ENCODE assay signal across 8 cellular contexts in genomic region chr12:108691995-108692808, GRCh38. TPM values are rescaled to one million over a fixed set of nuclear protein-coding genes. Genes with fewer than 3 reads are reported as not detected.
DNase-seq lines count a peak whose midpoint lies in the region; ATAC-seq and TF ChIP-seq lines count a peak whose summit lies in the region.

No MANE protein-coding gene starts in this region.

- no peaks in the 10 kb centered on the region for H3K9me3 ChIP-seq in A673 (ENCODE audit: low read depth, low read length, poor library complexity, severe bottlenecking)
- no peaks in the 10 kb centered on the region for H3K9me3 ChIP-seq in naive thymus-derived CD4-positive, alpha-beta T cell (ENCODE audit: control insufficient read depth in 2 of 3, low read length in 3 of 3)

- H3K27ac Mint-ChIP-seq in endothelial cell (ENCODE audit: unreplicated experiment) = peak overlapping the region; percentile 99
- peak overlapping the region in 8 of 9 donors; percentile 34 to 86 (median 49) for H3K27ac Mint-ChIP-seq in naive thymus-derived CD4-positive, alpha-beta T cell

- no peaks in the 10 kb centered on the region for H3K9me3 Mint-ChIP-seq in endothelial cell (ENCODE audit: unreplicated experiment)
- no peaks in the 10 kb centered on the region for H3K9me3 Mint-ChIP-seq in naive thymus-derived CD4-positive, alpha-beta T cell

- H3K36me3 ChIP-seq in A673 (ENCODE audit: insufficient read depth, low read length, poor library complexity, severe bottlenecking) = peaks cover 10% of the 10 kb centered on the region
- no peaks in the 10 kb centered on the region for H3K36me3 ChIP-seq in naive thymus-derived CD4-positive, alpha-beta T cell (ENCODE audit: control insufficient read depth in 2 of 3, insufficient read depth in 3 of 3, low read length in 3 of 3)

- H3K4me3 ChIP-seq in A673 (ENCODE audit: low read depth, low read length, poor library complexity, severe bottlenecking) = no peak overlapping the region
- no peak overlapping the region for H3K4me3 ChIP-seq in naive thymus-derived CD4-positive, alpha-beta T cell (ENCODE audit: low read length)

- CTCF ChIA-PET in A673 (lab: Charles Lee) = interaction anchor here (0.6 kb wide), 1 partner anchor 22 kb away, joined by 5 read pairs; no protein-coding TSS in a partner anchor
- CTCF ChIA-PET in naive thymus-derived CD4-positive, alpha-beta T cell (lab: Charles Lee) = interaction anchor here (0.5 kb wide), 1 partner anchor 45 kb away, joined by 3 read pairs; no protein-coding TSS in a partner anchor

- peak; percentile 69 for DNase-seq in A673 (ENCODE audit: low spot score)
- peak; percentile 61 for DNase-seq in M059J (ENCODE audit: low read depth)
- DNase-seq in endothelial cell (ENCODE audit: low spot score) = no peak
- DNase-seq in naive thymus-derived CD4-positive, alpha-beta T cell = peak in 2 of 9 donors; percentile 3 to 6
- no peak for DNase-seq in NK-92 treated with Interleukin-12 subunit alpha and Interleukin-12 subunit beta, amount 100 ng/mL, for 24 hours (lab: John Stamatoyannopoulos, UW)
- no peak for DNase-seq in KG1 (lab: John Stamatoyannopoulos, UW)

- H3K27me3 Mint-ChIP-seq in endothelial cell (ENCODE audit: unreplicated experiment) = peaks cover 12% of the 10 kb centered on the region
- H3K27me3 Mint-ChIP-seq in naive thymus-derived CD4-positive, alpha-beta T cell = no peaks in the 10 kb centered on the region

- no peaks in the 10 kb centered on the region for H3K27me3 ChIP-seq in A673 (replicated peaks; ENCODE audit: insufficient read depth, low read depth, low read length, poor library complexity)
- H3K27me3 ChIP-seq in naive thymus-derived CD4-positive, alpha-beta T cell (ENCODE audit: control insufficient read depth in 2 of 2, insufficient read depth in 2 of 2, low read length in 2 of 2) = no peaks in the 10 kb centered on the region

- H3K36me3 Mint-ChIP-seq in endothelial cell (ENCODE audit: low read depth, unreplicated experiment) = peaks cover 51% of the 10 kb centered on the region
- peaks cover 0 to 9% (median 0%) of the 10 kb centered on the region in 5 donors for H3K36me3 Mint-ChIP-seq in naive thymus-derived CD4-positive, alpha-beta T cell

- H3K4me3 Mint-ChIP-seq in endothelial cell (ENCODE audit: unreplicated experiment) = peak overlapping the region; percentile 49
- H3K4me3 Mint-ChIP-seq in naive thymus-derived CD4-positive, alpha-beta T cell = peak overlapping the region; percentile 8 to 76 (median 65)

- peaks cover 71% of the 10 kb centered on the region for H3K4me1 Mint-ChIP-seq in endothelial cell (ENCODE audit: unreplicated experiment)
- peaks cover 42 to 73% (median 68%) of the 10 kb centered on the region in 7 donors for H3K4me1 Mint-ChIP-seq in naive thymus-derived CD4-positive, alpha-beta T cell

- peak; percentile 14 for ATAC-seq in GM18873 (IDR thresholded peaks at IDR 0.05; ENCODE audit: low FRiP score, unreplicated experiment)
- ATAC-seq in SK-N-SH treated with all-trans-retinoic acid at 6 μM for 48 hours = peak; percentile 5
- peak; percentile 14 for ATAC-seq in naive thymus-derived CD4-positive, alpha-beta T cell

- intact Hi-C loops in A673 (cut with micrococcal nuclease; ENCODE audit: unreplicated experiment) = loop anchor here (2.0 kb wide), 1 partner anchor 39 kb away; the partner anchor contains the start of gene CORO1C
- intact Hi-C loops in naive thymus-derived CD4-positive, alpha-beta T cell (cut with micrococcal nuclease) = loop anchor here (1.0 to 2.0 kb wide), 7 partner anchors 13 to 130 kb away; partner anchors contain the start of genes CORO1C (in 1 of the 2), ISCU (in 1 of the 2) and SELPLG (in 1 of the 2)

- H3K4me1 ChIP-seq in A673 (ENCODE audit: insufficient read depth, low read length, poor library complexity, severe bottlenecking) = peaks cover 51% of the 10 kb centered on the region
- H3K4me1 ChIP-seq in naive thymus-derived CD4-positive, alpha-beta T cell (ENCODE audit: control insufficient read depth in 2 of 2, insufficient read depth in 2 of 2, low read length in 2 of 2) = peaks cover 28 to 32% of the 10 kb centered on the region in 2 donors

- TF ChIP-seq CTCF in A673 (conservative IDR thresholded peaks at IDR 0.05; ENCODE audit: low read depth, low read length) (no peak), endothelial cell (IDR thresholded peaks at IDR 0.05; ENCODE audit: unreplicated experiment) (no peak)

- POLR2A ChIA-PET in A673 (lab: Charles Lee; ENCODE audit: low non-redundant PET) = no interaction called here
- POLR2A ChIA-PET in naive thymus-derived CD4-positive, alpha-beta T cell (lab: Charles Lee) = interaction anchor here (0.5 to 1.2 kb wide), 2 partner anchors 110 to 177 kb away, joined by 3 read pairs; partner anchors contain the start of gene FICD

- H3K27ac ChIP-seq in A673 (ENCODE audit: low read depth, low read length, poor library complexity, severe bottlenecking) = peak overlapping the region; percentile 96
- no peak overlapping the region for H3K27ac ChIP-seq in naive thymus-derived CD4-positive, alpha-beta T cell (ENCODE audit: low read depth, low read length)

- BruUV-seq in A673 (replicated peaks; lab: Mats Ljungman, UMichigan) = no TSS peak

TF ChIP-seq in SK-N-SH treated with all-trans-retinoic acid at 6 μM for 48 hours, 23 proteins besides CTCF, POLR2A, EP300 and RAD21:
- no peak for TF ChIP-seq PPARA (CRISPR knock-in tag; IDR thresholded peaks at IDR 0.05; ENCODE audit: borderline replicate concordance)
- no peak for TF ChIP-seq CSDC2 (CRISPR knock-in tag; IDR thresholded peaks at IDR 0.05)

RNA-seq across cellular contexts. Expression of gene CORO1C, which starts 39.1 kb away (rescaled TPM):
- total RNA-seq in A673 (2021) = 206 and 208 TPM in 2 replicates
- total RNA-seq in M059J (2014; rRNA removed; shearing (Covaris generic)) = 118 and 171 TPM in 2 replicates
- 380 TPM for total RNA-seq in endothelial cell (ENCODE audit: unreplicated experiment)
- 10 to 100 TPM in 3 of 5 experiments, 1 to 10 TPM in 2; 7.6 to 71.8 (median 15.7) TPM for total RNA-seq in naive thymus-derived CD4-positive, alpha-beta T cell
- polyA plus RNA-seq in naive thymus-derived CD4-positive, alpha-beta T cell = 1 to 10 TPM; 2.5 to 4.0 TPM

RNA-seq across cellular contexts. Expression of gene SELPLG, which starts 58.5 kb away (rescaled TPM):
- 0.34 and 0.35 TPM in 2 replicates for total RNA-seq in A673 (2021)
- total RNA-seq in M059J (2014; rRNA removed; shearing (Covaris generic)) = 0.42 and 0.79 TPM in 2 replicates
- total RNA-seq in endothelial cell (ENCODE audit: unreplicated experiment) = 1.6 TPM
- total RNA-seq in naive thymus-derived CD4-positive, alpha-beta T cell = 100 to 1,000 TPM in 4 of 5 experiments, 10 to 100 TPM in 1; 54.3 to 217 (median 154) TPM
- polyA plus RNA-seq in naive thymus-derived CD4-positive, alpha-beta T cell = 100 to 1,000 TPM; 530 to 831 TPM

Comparison
In these comparisons a context has a peak if more than half of its experiments do, and no peak if none do; other contexts are left out.
1. DNase-seq: peak in A673 (single experiment) and M059J (single experiment); none in endothelial cell (single experiment), NK-92 treated with Interleukin-12 subunit alpha and Interleukin-12 subunit beta, amount 100 ng/mL, for 24 hours (single experiment) and KG1 (single experiment).
2. RNA of gene SELPLG, which starts 58.5 kb away (total RNA-seq): 54.3 to 217 TPM in naive thymus-derived CD4-positive, alpha-beta T cell; 1.6 TPM in endothelial cell (single experiment), 0.42 to 0.79 TPM in M059J and 0.34 to 0.35 TPM in A673; every median in the first group is over 10 times any median in the second.
3. Peak in every context shown above with its lines, with median percentiles within 50 percentile points of each other: ATAC-seq.